In genomic region chr6:9614778-9615177, GRCh38 we compare ENCODE assay signal across 21 cellular contexts.
DNase-seq lines count a peak whose midpoint lies in the region; ATAC-seq and TF ChIP-seq lines count a peak whose summit lies in the region.
"Had no signal": no experiment of that assay in that cellular context is flagged by ENCODE, and none has a peak within 500 bp of the region (broad histone marks: within the 10 kb centered on the region; RNA-seq: fewer than 3 reads in every experiment).

No MANE protein-coding gene starts in this region.

- H3F3A ChIP-seq in GM23338 (replicated peaks; ENCODE audit: low read depth): no peaks in the 10 kb centered on the region
- H3F3A ChIP-seq in neural progenitor cell (ENCODE audit: low read depth): no peaks in the 10 kb centered on the region

- H3K27me3 Mint-ChIP-seq in GM23338 (ENCODE audit: insufficient read depth, low read depth, poor library complexity) (peaks cover 2% of the 10 kb centered on the region), neural progenitor cell (ENCODE audit: insufficient read depth, low read depth) (no peaks in the 10 kb centered on the region)
- H3K27me3 Mint-ChIP-seq: CD4-positive, alpha-beta T cell had no signal

- peak overlapping the region; percentile 79; the same call in 1 of the 2 replicates for H2AFZ ChIP-seq in GM23338
- H2AFZ ChIP-seq in neural progenitor cell (replicated peaks): peak overlapping the region; percentile 80

- H3K9ac ChIP-seq in neural progenitor cell: no peak overlapping the region
- H3K9ac ChIP-seq: BLaER1 treated with 17β-estradiol and CSF1 and Interleukin-3, amounts not matched to agents 10 nM and 100 nM had no signal

- in situ Hi-C loops in Panc1 (cut with HindIII; ENCODE audit: low pct_unique_long_range_greater_than_20kb, low sequenced_read_pairs): no loop called here

- no peaks in the 10 kb centered on the region for H3K9me3 ChIP-seq in Panc1 (ENCODE audit: control insufficient read depth, insufficient read depth, low read depth, low read length)
- no peaks in the 10 kb centered on the region for H3K9me3 ChIP-seq in neural progenitor cell (ENCODE audit: low read depth)
- H3K9me3 ChIP-seq: A549; BE2C; BLaER1 treated with 17β-estradiol and CSF1 and Interleukin-3, amounts not matched to agents 10 nM and 100 nM had no signal

- no peak for ATAC-seq in GM23338
- no peak for ATAC-seq in Panc1
- peak; percentile 25 for ATAC-seq in esophagus mucosa
- no peak for ATAC-seq in GM21515 (IDR thresholded peaks at IDR 0.05; ENCODE audit: unreplicated experiment)
- ATAC-seq: A549 had no signal

- H4K20me1 ChIP-seq in GM23338 (replicated peaks; ENCODE audit: insufficient read depth) (no peaks in the 10 kb centered on the region), neural progenitor cell (ENCODE audit: low read depth) (no peaks in the 10 kb centered on the region)
- H4K20me1 ChIP-seq: BLaER1 treated with 17β-estradiol and CSF1 and Interleukin-3, amounts not matched to agents 10 nM and 100 nM had no signal

- H3K4me2 ChIP-seq in GM23338 (no peak overlapping the region), neural progenitor cell (no peak overlapping the region)
- H3K4me2 ChIP-seq: A549; BLaER1 treated with 17β-estradiol and CSF1 and Interleukin-3, amounts not matched to agents 10 nM and 100 nM had no signal

- H3K36me3 Mint-ChIP-seq in GM23338 (ENCODE audit: low read depth) (no peaks in the 10 kb centered on the region), neural progenitor cell (no peaks in the 10 kb centered on the region)
- H3K36me3 Mint-ChIP-seq: CD14-positive monocyte had no signal

- H3K36me3 ChIP-seq in GM23338 (ENCODE audit: insufficient read depth): no peaks in the 10 kb centered on the region
- no peaks in the 10 kb centered on the region for H3K36me3 ChIP-seq in Panc1 (ENCODE audit: control insufficient read depth, insufficient read depth, low read length)
- no peaks in the 10 kb centered on the region for H3K36me3 ChIP-seq in neural progenitor cell
- H3K36me3 ChIP-seq: BE2C; BLaER1 treated with 17β-estradiol and CSF1 and Interleukin-3, amounts not matched to agents 10 nM and 100 nM had no signal

- DNase-seq in GM23338 (ENCODE audit: low spot score) (no peak), Panc1 (ENCODE audit: low read depth, low spot score) (no peak), neural progenitor cell (ENCODE audit: low spot score) (no peak), ureter (ENCODE audit: low spot score) (no peak), iPS-NIHi11 (ENCODE audit: low spot score) (no peak)
- DNase-seq: 8988T; ACHN; AML-193; BE2C; Calu3; CD4-positive, alpha-beta T cell; COR-L47; DMS53; DND-41; GOT3; HCEC 1CT had no signal

- H3K4me1 ChIP-seq in GM23338 (ENCODE audit: insufficient read depth) (no peaks in the 10 kb centered on the region), Panc1 (ENCODE audit: control insufficient read depth, insufficient read depth, low read length) (peaks cover 4% of the 10 kb centered on the region; the same call in 1 of the 2 replicates), neural progenitor cell (no peaks in the 10 kb centered on the region)
- H3K4me1 ChIP-seq: A549, BE2C had no signal

- H3K27ac ChIP-seq in GM23338 (ENCODE audit: low read depth) (no peak overlapping the region), Panc1 (ENCODE audit: low read length) (peak overlapping the region; percentile 26; the same call in 1 of the 2 replicates), neural progenitor cell (no peak overlapping the region)
- H3K27ac ChIP-seq: A549; BLaER1 treated with 17β-estradiol and CSF1 and Interleukin-3, amounts not matched to agents 10 nM and 100 nM had no signal

- peaks cover 5% of the 10 kb centered on the region; the same call in 2 of the 3 replicates for H3K4me1 Mint-ChIP-seq in GM23338
- no peaks in the 10 kb centered on the region for H3K4me1 Mint-ChIP-seq in neural progenitor cell

- H3K9me3 Mint-ChIP-seq in GM23338: no peaks in the 10 kb centered on the region; the same call in 2 of the 3 replicates
- no peaks in the 10 kb centered on the region for H3K9me3 Mint-ChIP-seq in neural progenitor cell
- H3K9me3 Mint-ChIP-seq: CD4-positive, alpha-beta T cell had no signal

- H3K4me3 ChIP-seq in GM23338 (no peak overlapping the region), Panc1 (ENCODE audit: low read depth in 2 of 2, low read length in 2 of 2) (no peak overlapping the region), neural progenitor cell (no peak overlapping the region)
- H3K4me3 ChIP-seq: A549; BLaER1 treated with 17β-estradiol and CSF1 and Interleukin-3, amounts not matched to agents 10 nM and 100 nM had no signal

- intact Hi-C loops in Panc1 (cut with micrococcal nuclease; ENCODE audit: unreplicated experiment): no loop called here

- H3K79me2 ChIP-seq in GM23338 (replicated peaks; ENCODE audit: insufficient read depth) (no peaks in the 10 kb centered on the region), neural progenitor cell (ENCODE audit: low read depth) (no peaks in the 10 kb centered on the region)

- no peaks in the 10 kb centered on the region for H3K27me3 ChIP-seq in GM23338 (ENCODE audit: insufficient read depth)
- no peaks in the 10 kb centered on the region for H3K27me3 ChIP-seq in Panc1 (ENCODE audit: control insufficient read depth, insufficient read depth, low read length)
- H3K27me3 ChIP-seq in neural progenitor cell: no peaks in the 10 kb centered on the region
- H3K27me3 ChIP-seq: BE2C; BLaER1 treated with 17β-estradiol and CSF1 and Interleukin-3, amounts not matched to agents 10 nM and 100 nM had no signal

- CTCF ChIA-PET in Panc1 (lab: Charles Lee): interaction anchor here (0.7 kb wide), 1 partner anchor 140 kb away, joined by 3 read pairs; no protein-coding TSS in a partner anchor

- POLR2A ChIA-PET in Panc1 (lab: Charles Lee): no interaction called here

- H3K4me3 Mint-ChIP-seq in GM23338: no peak overlapping the region
- no peak overlapping the region for H3K4me3 Mint-ChIP-seq in neural progenitor cell
- H3K4me3 Mint-ChIP-seq: CD14-positive monocyte; CD4-positive, alpha-beta T cell had no signal

- no TSS peak for BruUV-seq in Panc1 (replicated peaks; lab: Mats Ljungman, UMichigan)

- H3K9me2 ChIP-seq in GM23338 (ENCODE audit: insufficient read depth): no peaks in the 10 kb centered on the region

- H3K27ac Mint-ChIP-seq in GM23338: peak overlapping the region; percentile 3; the same call in 1 of the 2 replicates
- no peak overlapping the region for H3K27ac Mint-ChIP-seq in neural progenitor cell
- H3K27ac Mint-ChIP-seq: CD14-positive monocyte; CD4-positive, alpha-beta T cell had no signal

- no peak for TF ChIP-seq CTCF in GM23338 (conservative IDR thresholded peaks at IDR 0.05; ENCODE audit: low read depth in 2 of 2)
- no peak for TF ChIP-seq CTCF in Panc1 (IDR thresholded peaks at IDR 0.05)
- TF ChIP-seq CTCF in neural progenitor cell (IDR thresholded peaks at IDR 0.05): no peak

TF ChIP-seq in GM23338, 12 proteins besides CTCF, POLR2A, EP300 and RAD21:
- TF ChIP-seq ZNF114 (CRISPR knock-in tag; IDR thresholded peaks at IDR 0.05): no peak
- TF ChIP-seq ETS1 (IDR thresholded peaks at IDR 0.05): no peak
- TF ChIP-seq JUNB (IDR thresholded peaks at IDR 0.05; ENCODE audit: unreplicated experiment): no peak
TF ChIP-seq in GM23338: peak in this region for 0.
